In genomic region chr5:160312139-160312959, GRCh38 we compare ENCODE assay signal across 1 cellular context.
TF ChIP-seq lines count a peak whose summit lies in the region.

Gene CCNJL (minus strand): TSS chr5:160312564. CDS start chr5:160311923, 641 bp downstream.

TF ChIP-seq in HEK293, 187 proteins besides CTCF, POLR2A, EP300 and RAD21 (continued from another document and continues in another):
- TF ChIP-seq ELK4 (IDR thresholded peaks at IDR 0.05; ENCODE audit: borderline replicate concordance, low read depth, low read length), result no peak
- TF ChIP-seq ZNF707 (tag by site-specific recombination; IDR thresholded peaks at IDR 0.05), result no peak
- no peak for TF ChIP-seq REST (tag by site-specific recombination; IDR thresholded peaks at IDR 0.05)
- no peak for TF ChIP-seq ZNF146 (tag by site-specific recombination; IDR thresholded peaks at IDR 0.05)
- no peak for TF ChIP-seq ZNF311 (tag by site-specific recombination; IDR thresholded peaks at IDR 0.05; ENCODE audit: borderline replicate concordance)
- peak; percentile 52; the same call in 1 of the 2 replicates for TF ChIP-seq ZFP69B (tag by site-specific recombination; IDR thresholded peaks at IDR 0.05)
- no peak for TF ChIP-seq ZNF221 (tag by site-specific recombination; IDR thresholded peaks at IDR 0.05; ENCODE audit: borderline replicate concordance)
- no peak for TF ChIP-seq ZSCAN4 (tag by site-specific recombination; IDR thresholded peaks at IDR 0.05)
- no peak for TF ChIP-seq ZNF19 (tag by site-specific recombination; IDR thresholded peaks at IDR 0.05; ENCODE audit: low read depth)
- no peak for TF ChIP-seq BCL6B (tag by site-specific recombination; IDR thresholded peaks at IDR 0.05)
- TF ChIP-seq ZNF549 (tag by site-specific recombination; IDR thresholded peaks at IDR 0.05), result no peak
- no peak for TF ChIP-seq ZBTB49 (tag by site-specific recombination; IDR thresholded peaks at IDR 0.05; ENCODE audit: low read depth)
- TF ChIP-seq TCF7L2 (IDR thresholded peaks at IDR 0.05; ENCODE audit: borderline replicate concordance, low read depth, low read length), result no peak
- TF ChIP-seq ZNF23 (tag by site-specific recombination; IDR thresholded peaks at IDR 0.05; ENCODE audit: borderline replicate concordance), result no peak
- TF ChIP-seq ZNF132 (tag by site-specific recombination; IDR thresholded peaks at IDR 0.05; ENCODE audit: borderline replicate concordance), result no peak
- TF ChIP-seq ZNF26 (tag by site-specific recombination; IDR thresholded peaks at IDR 0.05), result no peak
- TF ChIP-seq KLF10 (tag by site-specific recombination; IDR thresholded peaks at IDR 0.05), result peak; percentile 43; the same call in 1 of the 2 replicates
- TF ChIP-seq ZNF514 (tag by site-specific recombination; IDR thresholded peaks at IDR 0.05), result no peak
- no peak for TF ChIP-seq ZFP41 (tag by site-specific recombination; IDR thresholded peaks at IDR 0.05; ENCODE audit: borderline replicate concordance)
- TF ChIP-seq ZNF121 (tag by site-specific recombination; IDR thresholded peaks at IDR 0.05), result no peak
- no peak for TF ChIP-seq REPIN1 (tag by site-specific recombination; IDR thresholded peaks at IDR 0.05; ENCODE audit: low read depth)
- TF ChIP-seq ZNF521 (tag by site-specific recombination; IDR thresholded peaks at IDR 0.05), result no peak
- TF ChIP-seq ZNF585B (tag by site-specific recombination; IDR thresholded peaks at IDR 0.05), result no peak
- TF ChIP-seq BCL11B (tag by site-specific recombination; IDR thresholded peaks at IDR 0.05; ENCODE audit: low read depth), result no peak
- no peak for TF ChIP-seq ZNF704 (tag by site-specific recombination; IDR thresholded peaks at IDR 0.05)
- no peak for TF ChIP-seq ZBTB11 (tag by site-specific recombination; conservative IDR thresholded peaks at IDR 0.05; ENCODE audit: low read depth)
- no peak for TF ChIP-seq ZNF404 (tag by site-specific recombination; IDR thresholded peaks at IDR 0.05)
- TF ChIP-seq ZNF518A (tag by site-specific recombination; conservative IDR thresholded peaks at IDR 0.05; ENCODE audit: low read depth), result no peak
- no peak for TF ChIP-seq ZNF558 (tag by site-specific recombination; IDR thresholded peaks at IDR 0.05)
- TF ChIP-seq HOXD13 (CRISPR knock-in tag; IDR thresholded peaks at IDR 0.05; ENCODE audit: borderline replicate concordance), result no peak
- no peak for TF ChIP-seq ZNF274 (IDR thresholded peaks at IDR 0.05; ENCODE audit: low read length)
- TF ChIP-seq ZNF274 (tag by site-specific recombination; IDR thresholded peaks at IDR 0.05; ENCODE audit: borderline replicate concordance), result no peak
- TF ChIP-seq ZNF341 (tag by site-specific recombination; IDR thresholded peaks at IDR 0.05; ENCODE audit: low read depth), result no peak
- TF ChIP-seq ZNF335 (tag by site-specific recombination; conservative IDR thresholded peaks at IDR 0.05), result peak; percentile 82
- TF ChIP-seq ZNF416 (tag by site-specific recombination; IDR thresholded peaks at IDR 0.05), result no peak
